13 cellular contexts compared by ENCODE assay signal in genomic region chr20:35285806-35286076, GRCh38. TPM values are rescaled to one million over a fixed set of nuclear protein-coding genes. Genes with fewer than 3 reads are reported as not detected.
DNase-seq lines count a peak whose midpoint lies in the region; ATAC-seq, FAIRE-seq and TF ChIP-seq lines count a peak whose summit lies in the region.
"Had no signal": no experiment of that assay in that cellular context is flagged by ENCODE, and none has a peak within 500 bp of the region (broad histone marks: within the 10 kb centered on the region; RNA-seq: fewer than 3 reads in every experiment).

No MANE protein-coding gene starts in this region.

- H3K9me3 Mint-ChIP-seq in CD4-positive, CD25-positive, alpha-beta regulatory T cell: no peaks in the 10 kb centered on the region
- H3K9me3 Mint-ChIP-seq in activated naive CD8-positive, alpha-beta T cell (ENCODE audit: low read depth): no peaks in the 10 kb centered on the region

- POLR2A ChIA-PET in HepG2 (lab: Yijun Ruan, JAX): interaction anchor here (1.0 to 3.0 kb wide), 13 partner anchors 10 to 410 kb away, joined by 3 to 26 read pairs (median 5); partner anchors contain the start of genes ACSS2, CEP250 and EDEM2

- H3K4me1 ChIP-seq in CD4-positive, CD25-positive, alpha-beta regulatory T cell (ENCODE audit: control insufficient read depth, insufficient read depth, low read length, poor library complexity, severe bottlenecking): peaks cover 23% of the 10 kb centered on the region
- peaks cover 70% of the 10 kb centered on the region for H3K4me1 ChIP-seq in HepG2 (ENCODE audit: insufficient read depth, low read length)

- peaks cover 11% of the 10 kb centered on the region for H4K20me1 ChIP-seq in HepG2 (ENCODE audit: insufficient read depth, low read length)

- H3K79me2 ChIP-seq in HepG2 (ENCODE audit: insufficient read depth, low read length): peaks cover 40% of the 10 kb centered on the region

- peaks cover 4% of the 10 kb centered on the region for H3K36me3 ChIP-seq in CD4-positive, CD25-positive, alpha-beta regulatory T cell (ENCODE audit: control insufficient read depth, insufficient read depth, low read length)
- peaks cover 2 to 13% of the 10 kb centered on the region in 2 experiments; a peak in 4 of 5 replicates for H3K36me3 ChIP-seq in HepG2 (replicated peaks in 1 of 2; ENCODE audit: control insufficient read depth in 1 of 2, insufficient read depth in 2 of 2, low read length in 2 of 2)
- H3K36me3 ChIP-seq: transverse colon had no signal

- H3K27me3 Mint-ChIP-seq in CD4-positive, CD25-positive, alpha-beta regulatory T cell: no peaks in the 10 kb centered on the region
- no peaks in the 10 kb centered on the region for H3K27me3 Mint-ChIP-seq in activated naive CD8-positive, alpha-beta T cell

- H3K36me3 Mint-ChIP-seq in CD4-positive, CD25-positive, alpha-beta regulatory T cell: no peaks in the 10 kb centered on the region
- H3K36me3 Mint-ChIP-seq in activated naive CD8-positive, alpha-beta T cell: peaks cover 6% of the 10 kb centered on the region

- H3K9ac ChIP-seq in HepG2 (ENCODE audit: insufficient read depth, low read depth, low read length): peak overlapping the region; percentile 97

- CTCF ChIA-PET in HepG2 (lab: Yijun Ruan, JAX; ENCODE audit: low intra/inter-chr PET ratio, low total read pairs): interaction anchor here (0.8 to 1.1 kb wide), 2 partner anchors 18 to 21 kb away, joined by 3 to 5 read pairs; no protein-coding TSS in a partner anchor

- H3K4me1 Mint-ChIP-seq in CD4-positive, CD25-positive, alpha-beta regulatory T cell: peaks cover 0 to 32% (median 21%) of the 10 kb centered on the region in 4 donors
- peaks cover 27% of the 10 kb centered on the region for H3K4me1 Mint-ChIP-seq in activated naive CD8-positive, alpha-beta T cell (ENCODE audit: low read depth)

- TF ChIP-seq EP300 in HepG2 (IDR thresholded peaks at IDR 0.05; ENCODE audit: low read depth in 2 of 2, low read length in 2 of 2): no peak; a peak in 1 of 4 replicates
- no peak for TF ChIP-seq EP300 in HepG2 (CRISPR knock-in tag; IDR thresholded peaks at IDR 0.05; ENCODE audit: borderline replicate concordance)

- no TSS peak for BruUV-seq in HepG2 (replicated peaks; lab: Mats Ljungman, UMichigan)

- H3K27ac Mint-ChIP-seq in CD4-positive, CD25-positive, alpha-beta regulatory T cell: peak overlapping the region; percentile 26 to 95 (median 92)
- peak overlapping the region; percentile 96 for H3K27ac Mint-ChIP-seq in activated naive CD8-positive, alpha-beta T cell

- 1% methylated on average over 5 of the region's 5 CpGs for WGBS in HepG2 (ENCODE audit: low lambda C conversion rate)

- no peaks in the 10 kb centered on the region for H3K27me3 ChIP-seq in CD4-positive, CD25-positive, alpha-beta regulatory T cell (ENCODE audit: control insufficient read depth, insufficient read depth, low read length)
- H3K27me3 ChIP-seq in HepG2 (ENCODE audit: control insufficient read depth in 1 of 2, insufficient read depth in 2 of 2, low read length in 2 of 2): peaks cover 2 to 12% of the 10 kb centered on the region in 2 experiments; a peak in 3 of 5 replicates
- H3K27me3 ChIP-seq: neutrophil, transverse colon had no signal

- H3K27ac ChIP-seq in CD4-positive, CD25-positive, alpha-beta regulatory T cell (ENCODE audit: insufficient read depth, low read length, poor library complexity, severe bottlenecking): no peak overlapping the region
- peak overlapping the region; percentile 95 for H3K27ac ChIP-seq in HepG2 (ENCODE audit: extremely low read length, insufficient read depth, low read length)

- peak overlapping the region; percentile 91 for H3K4me2 ChIP-seq in HepG2 (ENCODE audit: low read depth, low read length)

- TF ChIP-seq CTCF in HepG2 (CRISPR knock-in tag; IDR thresholded peaks at IDR 0.05): no peak

- H2AFZ ChIP-seq in HepG2 (ENCODE audit: low read length): no peak overlapping the region

- no peak overlapping the region for H3K4me3 ChIP-seq in CD4-positive, CD25-positive, alpha-beta regulatory T cell (ENCODE audit: low read depth, low read length)
- H3K4me3 ChIP-seq in HepG2 (replicated peaks in 1 of 3; ENCODE audit: insufficient read depth in 1 of 3, low read depth in 2 of 3, low read length in 3 of 3): peak overlapping the region; percentile 80 to 98 (median 81)

- TF ChIP-seq POLR2A in HepG2 (IDR thresholded peaks at IDR 0.05; ENCODE audit: insufficient read depth in 1 of 2, low read depth in 2 of 2, low read length in 2 of 2): 0 out of 4 replicates have a peak, but pooled peaks of 1 of the 2 experiments have one; percentile 10

- no peak for FAIRE-seq in HepG2 (lab: Jason Lieb, UNC)
- FAIRE-seq: D721Med had no signal

- peak overlapping the region; percentile 93 to 99 (median 96) for H3K4me3 Mint-ChIP-seq in CD4-positive, CD25-positive, alpha-beta regulatory T cell
- H3K4me3 Mint-ChIP-seq in activated naive CD8-positive, alpha-beta T cell: peak overlapping the region; percentile 93

- in situ Hi-C loops in HepG2 (cut with HindIII; ENCODE audit: extremely low pct_ligation_motif_present, low pct_unique_long_range_greater_than_20kb): no loop called here

- no peaks in the 10 kb centered on the region for H3K9me3 ChIP-seq in CD4-positive, CD25-positive, alpha-beta regulatory T cell (ENCODE audit: control insufficient read depth in 2 of 2, low read length in 2 of 2)
- H3K9me3 ChIP-seq in HepG2 (ENCODE audit: low read length): no peaks in the 10 kb centered on the region
- H3K9me3 ChIP-seq: neutrophil, transverse colon had no signal

- no peak for DNase-seq in CD4-positive, CD25-positive, alpha-beta regulatory T cell
- DNase-seq in HT1080 (ENCODE audit: low read depth): peak; percentile 50
- peak; percentile 64 for DNase-seq in HepG2 (ENCODE audit: low spot score)
- no peak for DNase-seq in superior temporal gyrus (ENCODE audit: extremely low spot score)
- DNase-seq in D341Med (ENCODE audit: low spot score): no peak
- DNase-seq in LoVo (ENCODE audit: low spot score): no peak
- DNase-seq: central memory CD4-positive, alpha-beta T cell; stimulated activated CD4-positive, alpha-beta T cell treated with anti-CD3 and anti-CD28 coated beads, Interleukin-4, amount 100 ng/mL, for 4 hours; transverse colon had no signal

- intact Hi-C loops in HepG2 (cut with micrococcal nuclease; ENCODE audit: unreplicated experiment): no loop called here

- TF ChIP-seq RAD21 in HepG2 (CRISPR knock-in tag; IDR thresholded peaks at IDR 0.05): no peak

- no peak for ATAC-seq in CD4-positive, CD25-positive, alpha-beta regulatory T cell (ENCODE audit: low read depth in 2 of 2)
- ATAC-seq in HepG2 (peak; percentile 0), HG02610 (IDR thresholded peaks at IDR 0.05; ENCODE audit: unreplicated experiment) (no peak)

RNA-seq across cellular contexts. Expression of gene EIF6, which starts 1.2 kb away (rescaled TPM):
- total RNA-seq in CD4-positive, CD25-positive, alpha-beta regulatory T cell: 52.2 TPM
- polyA plus RNA-seq in CD4-positive, CD25-positive, alpha-beta regulatory T cell: 100 to 1,000 TPM; 170 to 203 (median 185) TPM
- 516 and 620 TPM in 2 replicates for total RNA-seq in HT1080 (2014; rRNA removed; shearing (Covaris generic))
- 246 and 320 TPM in 2 replicates for polyA plus RNA-seq in HT1080 (2015; cell fraction: cytosol; rRNA removed)
- polyA plus RNA-seq in HT1080 (2015; cell fraction: nucleus; rRNA removed): 273 and 299 TPM in 2 replicates
- 462 and 603 TPM in 2 replicates for total RNA-seq in HepG2 (2016; rRNA removed; fragmentation: Illumina TruSeq; extraction: Trizol)
- 227 and 243 TPM in 2 replicates for total RNA-seq in HepG2 (2016; cell fraction: cytosol; rRNA removed; fragmentation: Illumina TruSeq; extraction: Trizol; ENCODE audit: low read depth)
- 467 and 649 TPM in 2 replicates for total RNA-seq in HepG2 (2016; cell fraction: insoluble cytoplasmic fraction; rRNA removed; fragmentation: Illumina TruSeq; extraction: Trizol)
- total RNA-seq in HepG2 (2016; cell fraction: membrane; rRNA removed; fragmentation: Illumina TruSeq; extraction: Trizol): 251 and 271 TPM in 2 replicates
- 204 TPM in 2 replicates for total RNA-seq in HepG2 (2016; cell fraction: nucleus; rRNA removed; fragmentation: Illumina TruSeq; extraction: Trizol)
- polyA plus RNA-seq in HepG2 (2011; rRNA removed): 466 and 470 TPM in 2 replicates
- polyA plus RNA-seq in HepG2 (2011; cell fraction: cytosol; rRNA removed): 383 and 550 TPM in 2 replicates
- polyA plus RNA-seq in HepG2 (2011; cell fraction: nucleus; rRNA removed): 838 and 950 TPM in 2 replicates
- polyA plus RNA-seq in HepG2 (2012): 248 and 315 TPM in 2 replicates
- polyA plus RNA-seq in HepG2 (2016; cell fraction: cytosol; fragmentation: Illumina TruSeq; extraction: Trizol; ENCODE audit: low read depth): 237 and 250 TPM in 2 replicates
- 587 and 631 TPM in 2 replicates for polyA plus RNA-seq in HepG2 (2016; cell fraction: insoluble cytoplasmic fraction; fragmentation: Illumina TruSeq; extraction: Trizol; ENCODE audit: low read depth)
- 232 and 240 TPM in 2 replicates for polyA plus RNA-seq in HepG2 (2016; cell fraction: membrane; fragmentation: Illumina TruSeq; extraction: Trizol; ENCODE audit: low read depth)
- polyA plus RNA-seq in HepG2 (2016; cell fraction: nucleus; fragmentation: Illumina TruSeq; extraction: Trizol; ENCODE audit: insufficient read depth, low read depth): 358 and 379 TPM in 2 replicates
- polyA minus RNA-seq in HepG2 (2011; rRNA and poly(A)+ RNA removed; ENCODE audit: low replicate concordance): 350 and 575 TPM in 2 replicates
- 144 and 146 TPM in 2 replicates for polyA minus RNA-seq in HepG2 (2011; cell fraction: cytosol; rRNA and poly(A)+ RNA removed)
- polyA minus RNA-seq in HepG2 (2011; cell fraction: nucleus; rRNA and poly(A)+ RNA removed): 94.9 and 106 TPM in 2 replicates

RNA-seq across cellular contexts. Expression of gene FAM83C, which starts 6.5 kb away (rescaled TPM):
- total RNA-seq in CD4-positive, CD25-positive, alpha-beta regulatory T cell: not detected
- not detected for polyA plus RNA-seq in CD4-positive, CD25-positive, alpha-beta regulatory T cell
- total RNA-seq in HT1080 (2014; rRNA removed; shearing (Covaris generic)): not detected in 2 replicates
- 0.02 TPM in 1 of 2 replicates, not detected in the other for polyA plus RNA-seq in HT1080 (2015; cell fraction: cytosol; rRNA removed)
- 0.05 TPM in 1 of 2 replicates, not detected in the other for polyA plus RNA-seq in HT1080 (2015; cell fraction: nucleus; rRNA removed)
- total RNA-seq in HepG2 (2016; rRNA removed; fragmentation: Illumina TruSeq; extraction: Trizol): 0.07 TPM in 1 of 2 replicates, not detected in the other
- total RNA-seq in HepG2 (2016; cell fraction: cytosol; rRNA removed; fragmentation: Illumina TruSeq; extraction: Trizol; ENCODE audit: low read depth): 0.09 TPM in 1 of 2 replicates, not detected in the other
- 0.06 TPM in 1 of 2 replicates, not detected in the other for total RNA-seq in HepG2 (2016; cell fraction: insoluble cytoplasmic fraction; rRNA removed; fragmentation: Illumina TruSeq; extraction: Trizol)
- 0.07 TPM in 1 of 2 replicates, not detected in the other for total RNA-seq in HepG2 (2016; cell fraction: membrane; rRNA removed; fragmentation: Illumina TruSeq; extraction: Trizol)
- not detected in 2 replicates for total RNA-seq in HepG2 (2016; cell fraction: nucleus; rRNA removed; fragmentation: Illumina TruSeq; extraction: Trizol)
- polyA plus RNA-seq in HepG2 (2011; rRNA removed): 0.03 and 0.04 TPM in 2 replicates
- 0.03 TPM in 1 of 2 replicates, not detected in the other for polyA plus RNA-seq in HepG2 (2011; cell fraction: cytosol; rRNA removed)
- 0.08 and 0.09 TPM in 2 replicates for polyA plus RNA-seq in HepG2 (2011; cell fraction: nucleus; rRNA removed)
- 0.05 and 0.16 TPM in 2 replicates for polyA plus RNA-seq in HepG2 (2012)
- polyA plus RNA-seq in HepG2 (2016; cell fraction: cytosol; fragmentation: Illumina TruSeq; extraction: Trizol; ENCODE audit: low read depth): 0.05 and 0.08 TPM in 2 replicates
- polyA plus RNA-seq in HepG2 (2016; cell fraction: insoluble cytoplasmic fraction; fragmentation: Illumina TruSeq; extraction: Trizol; ENCODE audit: low read depth): 0.10 and 0.16 TPM in 2 replicates
- 0.05 and 0.06 TPM in 2 replicates for polyA plus RNA-seq in HepG2 (2016; cell fraction: membrane; fragmentation: Illumina TruSeq; extraction: Trizol; ENCODE audit: low read depth)
- not detected in 2 replicates for polyA plus RNA-seq in HepG2 (2016; cell fraction: nucleus; fragmentation: Illumina TruSeq; extraction: Trizol; ENCODE audit: insufficient read depth, low read depth)
- 0.04 and 0.07 TPM in 2 replicates for polyA minus RNA-seq in HepG2 (2011; rRNA and poly(A)+ RNA removed; ENCODE audit: low replicate concordance)
- polyA minus RNA-seq in HepG2 (2011; cell fraction: cytosol; rRNA and poly(A)+ RNA removed): not detected in 2 replicates
- 0.13 TPM in 1 of 2 replicates, not detected in the other for polyA minus RNA-seq in HepG2 (2011; cell fraction: nucleus; rRNA and poly(A)+ RNA removed)

RNA-seq across cellular contexts. Expression of gene MMP24OS, which starts 7.8 kb away (rescaled TPM):
- total RNA-seq in CD4-positive, CD25-positive, alpha-beta regulatory T cell: 50.6 TPM
- polyA plus RNA-seq in CD4-positive, CD25-positive, alpha-beta regulatory T cell: 10 to 100 TPM in 1 of 4 donors, 1 to 10 TPM in 3; 8.7 to 10.2 (median 9.3) TPM
- 26.4 and 38.1 TPM in 2 replicates for total RNA-seq in HT1080 (2014; rRNA removed; shearing (Covaris generic))
- polyA plus RNA-seq in HT1080 (2015; cell fraction: cytosol; rRNA removed): 48.7 and 61.6 TPM in 2 replicates
- 43.3 and 52.6 TPM in 2 replicates for polyA plus RNA-seq in HT1080 (2015; cell fraction: nucleus; rRNA removed)
- 3.1 and 8.5 TPM in 2 replicates for total RNA-seq in HepG2 (2016; rRNA removed; fragmentation: Illumina TruSeq; extraction: Trizol)
- total RNA-seq in HepG2 (2016; cell fraction: cytosol; rRNA removed; fragmentation: Illumina TruSeq; extraction: Trizol; ENCODE audit: low read depth): 0.61 and 0.79 TPM in 2 replicates
- 3.4 and 8.7 TPM in 2 replicates for total RNA-seq in HepG2 (2016; cell fraction: insoluble cytoplasmic fraction; rRNA removed; fragmentation: Illumina TruSeq; extraction: Trizol)
- total RNA-seq in HepG2 (2016; cell fraction: membrane; rRNA removed; fragmentation: Illumina TruSeq; extraction: Trizol): 2.1 TPM in 2 replicates
- total RNA-seq in HepG2 (2016; cell fraction: nucleus; rRNA removed; fragmentation: Illumina TruSeq; extraction: Trizol): 8.9 and 10.6 TPM in 2 replicates
- polyA plus RNA-seq in HepG2 (2011; rRNA removed): 6.0 and 7.1 TPM in 2 replicates
- polyA plus RNA-seq in HepG2 (2011; cell fraction: cytosol; rRNA removed): 2.1 and 2.8 TPM in 2 replicates
- polyA plus RNA-seq in HepG2 (2011; cell fraction: nucleus; rRNA removed): 43.8 and 55.2 TPM in 2 replicates
- 5.9 and 6.4 TPM in 2 replicates for polyA plus RNA-seq in HepG2 (2012)
- polyA plus RNA-seq in HepG2 (2016; cell fraction: cytosol; fragmentation: Illumina TruSeq; extraction: Trizol; ENCODE audit: low read depth): 1.8 TPM in 2 replicates
- polyA plus RNA-seq in HepG2 (2016; cell fraction: insoluble cytoplasmic fraction; fragmentation: Illumina TruSeq; extraction: Trizol; ENCODE audit: low read depth): 4.7 and 7.1 TPM in 2 replicates
- polyA plus RNA-seq in HepG2 (2016; cell fraction: membrane; fragmentation: Illumina TruSeq; extraction: Trizol; ENCODE audit: low read depth): 2.9 and 3.2 TPM in 2 replicates
- 29.1 and 31.1 TPM in 2 replicates for polyA plus RNA-seq in HepG2 (2016; cell fraction: nucleus; fragmentation: Illumina TruSeq; extraction: Trizol; ENCODE audit: insufficient read depth, low read depth)
- 18.5 and 23.2 TPM in 2 replicates for polyA minus RNA-seq in HepG2 (2011; rRNA and poly(A)+ RNA removed; ENCODE audit: low replicate concordance)
- polyA minus RNA-seq in HepG2 (2011; cell fraction: cytosol; rRNA and poly(A)+ RNA removed): 1.8 and 3.0 TPM in 2 replicates
- polyA minus RNA-seq in HepG2 (2011; cell fraction: nucleus; rRNA and poly(A)+ RNA removed): 33.9 and 46.0 TPM in 2 replicates

RNA-seq across cellular contexts. Expression of gene MMP24, which starts 59.3 kb away (rescaled TPM):
- total RNA-seq in CD4-positive, CD25-positive, alpha-beta regulatory T cell: not detected
- polyA plus RNA-seq in CD4-positive, CD25-positive, alpha-beta regulatory T cell: under 1 TPM; 0.05 to 0.16 (median 0.09) TPM
- 0.23 and 0.30 TPM in 2 replicates for total RNA-seq in HT1080 (2014; rRNA removed; shearing (Covaris generic))
- polyA plus RNA-seq in HT1080 (2015; cell fraction: cytosol; rRNA removed): 0.97 and 1.1 TPM in 2 replicates
- polyA plus RNA-seq in HT1080 (2015; cell fraction: nucleus; rRNA removed): 0.53 and 0.55 TPM in 2 replicates
- total RNA-seq in HepG2 (2016; rRNA removed; fragmentation: Illumina TruSeq; extraction: Trizol): 0.28 and 0.35 TPM in 2 replicates
- total RNA-seq in HepG2 (2016; cell fraction: cytosol; rRNA removed; fragmentation: Illumina TruSeq; extraction: Trizol; ENCODE audit: low read depth): 0.10 and 0.18 TPM in 2 replicates
- 0.22 and 0.30 TPM in 2 replicates for total RNA-seq in HepG2 (2016; cell fraction: insoluble cytoplasmic fraction; rRNA removed; fragmentation: Illumina TruSeq; extraction: Trizol)
- total RNA-seq in HepG2 (2016; cell fraction: membrane; rRNA removed; fragmentation: Illumina TruSeq; extraction: Trizol): 0.31 and 0.43 TPM in 2 replicates
- 0.12 and 0.16 TPM in 2 replicates for total RNA-seq in HepG2 (2016; cell fraction: nucleus; rRNA removed; fragmentation: Illumina TruSeq; extraction: Trizol)
- polyA plus RNA-seq in HepG2 (2011; rRNA removed): 0.29 and 0.43 TPM in 2 replicates
- 0.38 and 0.40 TPM in 2 replicates for polyA plus RNA-seq in HepG2 (2011; cell fraction: cytosol; rRNA removed)
- polyA plus RNA-seq in HepG2 (2011; cell fraction: nucleus; rRNA removed): 0.56 and 0.59 TPM in 2 replicates
- polyA plus RNA-seq in HepG2 (2012): 0.32 and 0.33 TPM in 2 replicates
- polyA plus RNA-seq in HepG2 (2016; cell fraction: cytosol; fragmentation: Illumina TruSeq; extraction: Trizol; ENCODE audit: low read depth): 0.06 and 0.07 TPM in 2 replicates
- 0.16 and 0.24 TPM in 2 replicates for polyA plus RNA-seq in HepG2 (2016; cell fraction: insoluble cytoplasmic fraction; fragmentation: Illumina TruSeq; extraction: Trizol; ENCODE audit: low read depth)
- 0.21 and 0.23 TPM in 2 replicates for polyA plus RNA-seq in HepG2 (2016; cell fraction: membrane; fragmentation: Illumina TruSeq; extraction: Trizol; ENCODE audit: low read depth)
- 0.23 and 0.37 TPM in 2 replicates for polyA plus RNA-seq in HepG2 (2016; cell fraction: nucleus; fragmentation: Illumina TruSeq; extraction: Trizol; ENCODE audit: insufficient read depth, low read depth)
- 0.54 and 0.76 TPM in 2 replicates for polyA minus RNA-seq in HepG2 (2011; rRNA and poly(A)+ RNA removed; ENCODE audit: low replicate concordance)
- polyA minus RNA-seq in HepG2 (2011; cell fraction: cytosol; rRNA and poly(A)+ RNA removed): 0.26 TPM in 1 of 2 replicates, not detected in the other
- polyA minus RNA-seq in HepG2 (2011; cell fraction: nucleus; rRNA and poly(A)+ RNA removed): 0.26 and 0.37 TPM in 2 replicates

Comparison
In these comparisons a context has a peak if more than half of its experiments do, and no peak if none do; other contexts are left out.
1. DNase-seq: peak in HT1080 (single experiment) and HepG2 (single experiment); none in CD4-positive, CD25-positive, alpha-beta regulatory T cell (0 of 3), superior temporal gyrus (single experiment), D341Med (single experiment) and LoVo (single experiment).